Comparison of ENCODE assay signal across 21 cellular contexts in genomic region chr2:9141379-9141667, GRCh38.
"Had no signal": no experiment of that assay in that cellular context is flagged by ENCODE, and none has a peak within 500 bp of the region (broad histone marks: within the 10 kb centered on the region; RNA-seq: fewer than 3 reads in every experiment).

No MANE protein-coding gene starts in this region.

- DNase-seq: dermis blood vessel endothelial cell; erythroblast; foreskin keratinocyte; hippocampal formation; kidney glomerular epithelial cell; naive thymus-derived CD4-positive, alpha-beta T cell; nephron progenitor cell; posterior cingulate gyrus; stimulated activated CD4-positive, alpha-beta T cell treated with anti-CD3 and anti-CD28 coated beads, Interleukin-4, amount 100 ng/mL, for 1 hour; stimulated activated CD8-positive, alpha-beta memory T cell treated with anti-CD3 and anti-CD28 coated beads, Interleukin-4, amount 100 ng/mL, for 48 hours; stimulated activated naive CD8-positive, alpha-beta T cell treated with anti-CD3 and anti-CD28 coated beads, Interleukin-15, Interleukin-2, amounts not matched to agents 100 U/mL and 50 U/mL, for 24 hours; tibial artery; upper lobe of right lung had no signal

- H3K4me3 ChIP-seq: right atrium auricular region, suprapubic skin, tibial artery, upper lobe of right lung, vagina had no signal

- FAIRE-seq: colon, endothelial cell of umbilical vein, islet of Langerhans had no signal

- H3K27me3 ChIP-seq: foreskin keratinocyte, right atrium auricular region, suprapubic skin, tibial artery, upper lobe of right lung, vagina had no signal

- H3K27ac Mint-ChIP-seq: naive thymus-derived CD4-positive, alpha-beta T cell; stimulated activated effector memory CD8-positive, alpha-beta T cell treated with anti-CD3 and anti-CD28 coated beads, Interleukin-12 subunit alpha, Interleukin-12 subunit beta, amount 100 ng/mL, for 72 hours had no signal

- ATAC-seq: foreskin keratinocyte; naive thymus-derived CD4-positive, alpha-beta T cell; stimulated activated effector memory CD8-positive, alpha-beta T cell treated with anti-CD3 and anti-CD28 coated beads, Interleukin-12 subunit alpha, Interleukin-12 subunit beta, amount 100 ng/mL, for 72 hours; stimulated activated naive CD8-positive, alpha-beta T cell treated with anti-CD3 and anti-CD28 coated beads, Interleukin-15, Interleukin-2, amounts not matched to agents 100 U/mL and 50 U/mL, for 24 hours; upper lobe of right lung had no signal

- H3K9me3 ChIP-seq: neutrophil, right atrium auricular region, suprapubic skin, tibial artery, upper lobe of right lung, vagina had no signal

- H3K36me3 ChIP-seq: neutrophil, right atrium auricular region, suprapubic skin, tibial artery, upper lobe of right lung, vagina had no signal

- H3K4me1 ChIP-seq: foreskin keratinocyte had no signal

- H3K4me3 Mint-ChIP-seq: naive thymus-derived CD4-positive, alpha-beta T cell; nephron progenitor cell; stimulated activated effector memory CD8-positive, alpha-beta T cell treated with anti-CD3 and anti-CD28 coated beads, Interleukin-12 subunit alpha, Interleukin-12 subunit beta, amount 100 ng/mL, for 72 hours had no signal

- H3K9me3 Mint-ChIP-seq: naive thymus-derived CD4-positive, alpha-beta T cell; nephron progenitor cell; stimulated activated effector memory CD8-positive, alpha-beta T cell treated with anti-CD3 and anti-CD28 coated beads, Interleukin-12 subunit alpha, Interleukin-12 subunit beta, amount 100 ng/mL, for 72 hours had no signal

- H3K27ac ChIP-seq: foreskin keratinocyte, neutrophil, right atrium auricular region, suprapubic skin, tibial artery, upper lobe of right lung, vagina had no signal

- H3K36me3 Mint-ChIP-seq: naive thymus-derived CD4-positive, alpha-beta T cell; stimulated activated effector memory CD8-positive, alpha-beta T cell treated with anti-CD3 and anti-CD28 coated beads, Interleukin-12 subunit alpha, Interleukin-12 subunit beta, amount 100 ng/mL, for 72 hours had no signal

- H3K4me1 Mint-ChIP-seq: stimulated activated effector memory CD8-positive, alpha-beta T cell treated with anti-CD3 and anti-CD28 coated beads, Interleukin-12 subunit alpha, Interleukin-12 subunit beta, amount 100 ng/mL, for 72 hours had no signal
